ENCODE assay signal across 22 cellular contexts in genomic region chr2:203586696-203587095, GRCh38. TPM values are rescaled to one million over a fixed set of nuclear protein-coding genes. Genes with fewer than 3 reads are reported as not detected.
DNase-seq lines count a peak whose midpoint lies in the region; ATAC-seq and TF ChIP-seq lines count a peak whose summit lies in the region.
"Had no signal": no experiment of that assay in that cellular context is flagged by ENCODE, and none has a peak within 500 bp of the region (broad histone marks: within the 10 kb centered on the region; RNA-seq: fewer than 3 reads in every experiment).

No MANE protein-coding gene starts in this region.

- peaks cover 14% of the 10 kb centered on the region; the same call in 1 of the 2 replicates for H3F3A ChIP-seq in PC-9 (ENCODE audit: insufficient read depth, low read depth)

- no peaks in the 10 kb centered on the region for H3K36me3 ChIP-seq in PC-9 (ENCODE audit: low read depth)
- H3K36me3 ChIP-seq: prostate gland, uterus, WERI-Rb-1 had no signal

- H3K27ac ChIP-seq in PC-9, result peak overlapping the region; percentile 75
- H3K27ac ChIP-seq: prostate gland, uterus, WERI-Rb-1 had no signal

- TF ChIP-seq CTCF in PC-9 (conservative IDR thresholded peaks at IDR 0.05) (no peak), nephron progenitor cell (IDR thresholded peaks at IDR 0.05) (no peak)

- no peaks in the 10 kb centered on the region for H3K27me3 Mint-ChIP-seq in nephron progenitor cell (ENCODE audit: low read depth, poor library complexity)
- peaks cover 3% of the 10 kb centered on the region for H3K27me3 Mint-ChIP-seq in activated T-helper 17 cell treated with anti-CD3 and anti-CD28 coated beads, Interleukin-2, amount 50 U/mL, for 72 hours

- CTCF ChIA-PET in PC-9 (lab: Charles Lee), result no interaction called here

- 0 out of 2 replicates have a peak, but pooled peaks cover 4% of the 10 kb centered on the region for H3K9me2 ChIP-seq in PC-9 (ENCODE audit: insufficient read depth)

- no peak overlapping the region for H3K4me3 Mint-ChIP-seq in nephron progenitor cell
- no peak overlapping the region for H3K4me3 Mint-ChIP-seq in activated T-helper 17 cell treated with anti-CD3 and anti-CD28 coated beads, Interleukin-2, amount 50 U/mL, for 72 hours
- H3K4me3 Mint-ChIP-seq in stimulated activated effector memory CD8-positive, alpha-beta T cell treated with anti-CD3 and anti-CD28 coated beads, Interleukin-12 subunit alpha, Interleukin-12 subunit beta, amount 100 ng/mL, for 72 hours, result no peak overlapping the region
- H3K4me3 Mint-ChIP-seq: CD8-positive, alpha-beta T cell had no signal

- peak; percentile 61 for ATAC-seq in esophagus mucosa
- no peak for ATAC-seq in activated T-helper 17 cell treated with anti-CD3 and anti-CD28 coated beads, Interleukin-2, amount 50 U/mL, for 72 hours (replicated peaks)
- no peak for ATAC-seq in stimulated activated naive CD8-positive, alpha-beta T cell treated with anti-CD3 and anti-CD28 coated beads, Interleukin-15, Interleukin-2, amounts not matched to agents 100 U/mL and 50 U/mL, for 24 hours
- ATAC-seq in stimulated activated effector memory CD8-positive, alpha-beta T cell treated with anti-CD3 and anti-CD28 coated beads, Interleukin-12 subunit alpha, Interleukin-12 subunit beta, amount 100 ng/mL, for 72 hours, result no peak
- ATAC-seq: CD8-positive, alpha-beta T cell had no signal

- peak; percentile 13 for DNase-seq in ELF-1 (ENCODE audit: low read depth, low spot score)
- peak in 1 of 2 experiments; percentile 76 for DNase-seq in PC-9
- no peak for DNase-seq in nephron progenitor cell
- no peak for DNase-seq in stimulated activated naive CD8-positive, alpha-beta T cell treated with anti-CD3 and anti-CD28 coated beads, Interleukin-15, Interleukin-2, amounts not matched to agents 100 U/mL and 50 U/mL, for 24 hours
- DNase-seq in NCI-H187 (lab: John Stamatoyannopoulos, UW), result no peak
- DNase-seq in stimulated activated effector memory CD8-positive, alpha-beta T cell treated with anti-CD3 and anti-CD28 coated beads, Interleukin-12 subunit alpha, Interleukin-12 subunit beta, amount 100 ng/mL, for 72 hours (ENCODE audit: low spot score in 2 of 2), result no peak
- DNase-seq: activated CD4-positive, alpha-beta T cell treated with anti-CD3 and anti-CD28 coated beads, Interleukin-2, amount 50 U/mL, for 4 hours; activated naive CD4-positive, alpha-beta T cell treated with Interleukin-2 at 50 U/mL for 16 hours; anterior cingulate cortex; CD8-positive, alpha-beta T cell; effector CD4-positive, alpha-beta T cell; KBM-7; NCI-H2081; NCI-H510A; SHP77; stimulated activated CD4-positive, alpha-beta T cell treated with anti-CD3 and anti-CD28 coated beads, Interleukin-4, amount 100 ng/mL, for 1 hour; uterus; WERI-Rb-1 had no signal

- H3K4me1 Mint-ChIP-seq in nephron progenitor cell, result peaks cover 37% of the 10 kb centered on the region
- H3K4me1 Mint-ChIP-seq in activated T-helper 17 cell treated with anti-CD3 and anti-CD28 coated beads, Interleukin-2, amount 50 U/mL, for 72 hours, result peaks cover 23% of the 10 kb centered on the region
- H3K4me1 Mint-ChIP-seq in stimulated activated effector memory CD8-positive, alpha-beta T cell treated with anti-CD3 and anti-CD28 coated beads, Interleukin-12 subunit alpha, Interleukin-12 subunit beta, amount 100 ng/mL, for 72 hours, result peaks cover 30% of the 10 kb centered on the region

- no TSS peak for BruUV-seq in PC-9 (replicated peaks; lab: Mats Ljungman, UMichigan)

- no peaks in the 10 kb centered on the region for H3K9me3 ChIP-seq in PC-9 (ENCODE audit: insufficient read depth, low read depth)
- H3K9me3 ChIP-seq: prostate gland, uterus had no signal

- no peaks in the 10 kb centered on the region for H3K36me3 Mint-ChIP-seq in nephron progenitor cell (ENCODE audit: low read depth)
- no peaks in the 10 kb centered on the region for H3K36me3 Mint-ChIP-seq in activated T-helper 17 cell treated with anti-CD3 and anti-CD28 coated beads, Interleukin-2, amount 50 U/mL, for 72 hours (ENCODE audit: low read depth)
- H3K36me3 Mint-ChIP-seq in stimulated activated effector memory CD8-positive, alpha-beta T cell treated with anti-CD3 and anti-CD28 coated beads, Interleukin-12 subunit alpha, Interleukin-12 subunit beta, amount 100 ng/mL, for 72 hours, result no peaks in the 10 kb centered on the region
- H3K36me3 Mint-ChIP-seq: CD8-positive, alpha-beta T cell had no signal

- H2AFZ ChIP-seq in PC-9, result peak overlapping the region; percentile 43; the same call in 1 of the 2 replicates

- intact Hi-C loops in PC-9 (cut with micrococcal nuclease; ENCODE audit: unreplicated experiment), result no loop called here

- no peaks in the 10 kb centered on the region for H3K79me2 ChIP-seq in PC-9 (ENCODE audit: low read depth)

- POLR2A ChIA-PET in PC-9 (lab: Charles Lee; ENCODE audit: unreplicated experiment), result interaction anchor here (0.7 kb wide), 1 partner anchor 173 kb away, joined by 8 read pairs; no protein-coding TSS in a partner anchor

- peak overlapping the region; percentile 36 for H3K27ac Mint-ChIP-seq in nephron progenitor cell
- no peak overlapping the region for H3K27ac Mint-ChIP-seq in activated T-helper 17 cell treated with anti-CD3 and anti-CD28 coated beads, Interleukin-2, amount 50 U/mL, for 72 hours
- no peak overlapping the region for H3K27ac Mint-ChIP-seq in stimulated activated effector memory CD8-positive, alpha-beta T cell treated with anti-CD3 and anti-CD28 coated beads, Interleukin-12 subunit alpha, Interleukin-12 subunit beta, amount 100 ng/mL, for 72 hours
- H3K27ac Mint-ChIP-seq: CD8-positive, alpha-beta T cell had no signal

- no peaks in the 10 kb centered on the region for H3K9me3 Mint-ChIP-seq in nephron progenitor cell
- no peaks in the 10 kb centered on the region for H3K9me3 Mint-ChIP-seq in activated T-helper 17 cell treated with anti-CD3 and anti-CD28 coated beads, Interleukin-2, amount 50 U/mL, for 72 hours
- H3K9me3 Mint-ChIP-seq in stimulated activated effector memory CD8-positive, alpha-beta T cell treated with anti-CD3 and anti-CD28 coated beads, Interleukin-12 subunit alpha, Interleukin-12 subunit beta, amount 100 ng/mL, for 72 hours, result no peaks in the 10 kb centered on the region
- H3K9me3 Mint-ChIP-seq: CD8-positive, alpha-beta T cell had no signal

- H3K4me3 ChIP-seq in PC-9, result no peak overlapping the region; the same call in 1 of the 2 replicates
- H3K4me3 ChIP-seq: prostate gland, skin epidermis, uterus had no signal

- H3K4me2 ChIP-seq in PC-9, result peak overlapping the region; percentile 71

- H4K20me1 ChIP-seq in PC-9 (ENCODE audit: insufficient read depth), result no peaks in the 10 kb centered on the region

- H3K27me3 ChIP-seq in PC-9 (ENCODE audit: insufficient read depth, low read depth), result no peaks in the 10 kb centered on the region
- H3K27me3 ChIP-seq: uterus had no signal

- H3K4me1 ChIP-seq in PC-9 (replicated peaks; ENCODE audit: insufficient read depth), result peaks cover 62% of the 10 kb centered on the region
- H3K4me1 ChIP-seq: uterus had no signal

RNA-seq across cellular contexts. Expression of gene RAPH1, which starts 51.6 kb away (rescaled TPM):
- total RNA-seq in PC-9 (2021) (16.5 and 16.8 TPM in 2 replicates), esophagus mucosa (27.7 TPM)
- 10 to 100 TPM; 10.4 to 13.5 TPM for total RNA-seq in activated T-helper 17 cell treated with anti-CD3 and anti-CD28 coated beads, Interleukin-2, amount 50 U/mL, for 72 hours
